In the genomic region with DNA sequence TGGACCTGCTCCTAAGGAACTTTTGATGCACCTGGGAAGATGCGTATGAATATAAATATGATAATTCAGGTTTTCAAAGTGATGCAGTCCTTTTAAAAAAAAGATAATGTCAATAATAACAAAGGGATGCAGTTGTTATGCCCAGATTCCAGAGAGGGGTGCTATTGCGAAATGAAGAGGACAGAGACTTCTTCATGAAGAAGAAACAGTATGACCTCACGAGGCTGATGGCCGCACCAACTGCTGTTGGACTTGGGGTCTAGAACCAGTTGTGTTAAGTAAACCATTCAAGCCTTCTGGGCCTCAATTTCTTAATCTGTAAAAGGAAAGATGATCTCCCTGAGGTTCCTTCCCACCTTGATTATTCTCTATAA, we compare ENCODE assay signal across 37 cellular contexts. TPM values are rescaled to one million over a fixed set of nuclear protein-coding genes. Genes with fewer than 3 reads are reported as not detected.
"Had no signal": no experiment of that assay in that cellular context is flagged by ENCODE, and none has a peak within 500 bp of the region (broad histone marks: within the 10 kb centered on the region; RNA-seq: fewer than 3 reads in every experiment).

No MANE protein-coding gene starts in this region.

- H3K27ac ChIP-seq: SJCRH30, SK-N-MC had no signal

- H3K4me1 ChIP-seq: SJCRH30 had no signal

- H3K4me3 ChIP-seq: SJCRH30, SK-N-MC had no signal

- H3K36me3 Mint-ChIP-seq: activated CD4-positive, alpha-beta memory T cell treated with anti-CD3 and anti-CD28 coated beads for 36 hours; activated naive CD4-positive, alpha-beta T cell treated with anti-CD3 and anti-CD28 coated beads, Interleukin-2, amount 10 ng/mL, durations not matched to agents 7 days and 5 days; activated naive CD8-positive, alpha-beta T cell; brain had no signal

- H3K9me3 Mint-ChIP-seq: activated B cell treated with CpG ODN at 0.5 μM for 24 hours; activated CD4-positive, alpha-beta memory T cell treated with anti-CD3 and anti-CD28 coated beads for 36 hours; activated naive CD4-positive, alpha-beta T cell treated with anti-CD3 and anti-CD28 coated beads, Interleukin-2, amount 10 ng/mL, durations not matched to agents 7 days and 5 days; activated naive CD8-positive, alpha-beta T cell treated with anti-CD3 and anti-CD28 coated beads, Interleukin-2, amount 50 U/mL, for 24 hours; activated T-cell treated with anti-CD3 and anti-CD28 coated beads, Interleukin-2, amount 50 U/mL, for 4 hours; activated T-helper 1 cell treated with anti-CD3 and anti-CD28 coated beads, Interleukin-12 subunit alpha, Interleukin-12 subunit beta, Interleukin-2, Interleukin-4 antibody, amounts not matched to agents 30 ng/mL and 10 ng/mL and 1 ng/mL, durations not matched to agents 14 hours and 24 hours and 36 hours had no signal

- ATAC-seq: activated naive CD8-positive, alpha-beta T cell treated with anti-CD3 and anti-CD28 coated beads, Interleukin-2, amount 50 U/mL, for 24 hours; activated T-cell treated with anti-CD3 and anti-CD28 coated beads, Interleukin-2, amount 50 U/mL, for 4 hours; Panc1 had no signal

- H3K27me3 Mint-ChIP-seq: activated B cell treated with CpG ODN at 0.5 μM for 24 hours; activated naive CD8-positive, alpha-beta T cell; activated naive CD8-positive, alpha-beta T cell treated with anti-CD3 and anti-CD28 coated beads, Interleukin-2, amount 50 U/mL, for 24 hours had no signal

- DNase-seq: activated B cell treated with CpG ODN at 0.5 μM for 24 hours; activated CD4-positive, alpha-beta memory T cell treated with anti-CD3 and anti-CD28 coated beads for 36 hours; activated CD4-positive, alpha-beta T cell treated with anti-CD3 and anti-CD28 coated beads for 4 hours; activated CD4-positive, alpha-beta T cell treated with anti-CD3 and anti-CD28 coated beads, Interleukin-2, amount 50 U/mL, for 1 hour; activated CD4-positive, CD25-positive, alpha-beta regulatory T cell treated with anti-CD3 and anti-CD28 coated beads, Interleukin-2, amount 50 U/mL, for 72 hours; activated CD8-positive, alpha-beta memory T cell treated with anti-CD3 and anti-CD28 coated beads, Interleukin-2, amount 50 U/mL, for 4 hours; activated gamma-delta T cell treated with Interleukin-2 at 50 U/mL for 16 hours; activated naive CD4-positive, alpha-beta T cell treated with anti-CD3 and anti-CD28 coated beads, Interleukin-2, amount 10 ng/mL, durations not matched to agents 7 days and 5 days; activated naive CD8-positive, alpha-beta T cell treated with anti-CD3 and anti-CD28 coated beads, Interleukin-2, amount 50 U/mL, for 24 hours; activated T-cell treated with anti-CD3 and anti-CD28 coated beads for 4 hours; activated T-cell treated with anti-CD3 and anti-CD28 coated beads, Interleukin-2, amount 50 U/mL, for 4 hours; anterior cingulate cortex; caudate nucleus; cerebellar nuclear complex; NCI-H1092 treated with DMSO at 0.1 percent for 48 hours; NCI-H1417; NCI-H146; NCI-H187; NCI-H2029 treated with DMSO at 0.1 percent for 48 hours; NCI-H2107; NCI-H2171 treated with DMSO at 0.1 percent for 48 hours; NCI-H2227 treated with DMSO at 0.1 percent for 48 hours; NCI-H446; NCI-H510A treated with DMSO at 0.1 percent for 48 hours; NCI-H526 treated with DMSO at 0.1 percent for 48 hours; SHP77; SJCRH30 had no signal

- H3K4me1 Mint-ChIP-seq: activated naive CD4-positive, alpha-beta T cell treated with anti-CD3 and anti-CD28 coated beads, Interleukin-2, amount 10 ng/mL, durations not matched to agents 7 days and 5 days; activated naive CD8-positive, alpha-beta T cell treated with anti-CD3 and anti-CD28 coated beads, Interleukin-2, amount 50 U/mL, for 24 hours had no signal

- H3K27me3 ChIP-seq: SJCRH30 had no signal

- H3K9me3 ChIP-seq: SJCRH30 had no signal

- H3K36me3 ChIP-seq: SJCRH30 had no signal

- H3K4me3 Mint-ChIP-seq: activated B cell treated with CpG ODN at 0.5 μM for 24 hours; activated CD4-positive, alpha-beta memory T cell treated with anti-CD3 and anti-CD28 coated beads for 36 hours; activated naive CD4-positive, alpha-beta T cell treated with anti-CD3 and anti-CD28 coated beads, Interleukin-2, amount 10 ng/mL, durations not matched to agents 7 days and 5 days; activated naive CD8-positive, alpha-beta T cell; activated naive CD8-positive, alpha-beta T cell treated with anti-CD3 and anti-CD28 coated beads, Interleukin-2, amount 50 U/mL, for 24 hours; activated T-cell treated with anti-CD3 and anti-CD28 coated beads, Interleukin-2, amount 50 U/mL, for 4 hours; activated T-helper 1 cell treated with anti-CD3 and anti-CD28 coated beads, Interleukin-12 subunit alpha, Interleukin-12 subunit beta, Interleukin-2, Interleukin-4 antibody, amounts not matched to agents 30 ng/mL and 10 ng/mL and 1 ng/mL, durations not matched to agents 14 hours and 24 hours and 36 hours; brain had no signal

- H3K27ac Mint-ChIP-seq: activated B cell treated with CpG ODN at 0.5 μM for 24 hours; activated CD4-positive, alpha-beta memory T cell treated with anti-CD3 and anti-CD28 coated beads for 36 hours; activated naive CD4-positive, alpha-beta T cell treated with anti-CD3 and anti-CD28 coated beads, Interleukin-2, amount 10 ng/mL, durations not matched to agents 7 days and 5 days; activated naive CD8-positive, alpha-beta T cell; activated naive CD8-positive, alpha-beta T cell treated with anti-CD3 and anti-CD28 coated beads, Interleukin-2, amount 50 U/mL, for 24 hours; activated T-helper 1 cell treated with anti-CD3 and anti-CD28 coated beads, Interleukin-12 subunit alpha, Interleukin-12 subunit beta, Interleukin-2, Interleukin-4 antibody, amounts not matched to agents 30 ng/mL and 10 ng/mL and 1 ng/mL, durations not matched to agents 14 hours and 24 hours and 36 hours; brain had no signal

RNA-seq across cellular contexts. Expression of a gene that starts 55.1 kb away (rescaled TPM):
- total RNA-seq: activated B cell treated with CpG ODN at 0.5 μM for 24 hours; activated CD4-positive, alpha-beta memory T cell treated with anti-CD3 and anti-CD28 coated beads for 36 hours; activated T-cell treated with anti-CD3 and anti-CD28 coated beads, Interleukin-2, amount 50 U/mL, for 4 hours; activated T-helper 1 cell treated with anti-CD3 and anti-CD28 coated beads, Interleukin-12 subunit alpha, Interleukin-12 subunit beta, Interleukin-2, Interleukin-4 antibody, amounts not matched to agents 30 ng/mL and 10 ng/mL and 1 ng/mL, durations not matched to agents 14 hours and 24 hours and 36 hours; bronchial epithelial cell; M059J; RPMI7951; SJCRH30; T-helper 1 cell treated with Interleukin-12 subunit alpha and Interleukin-12 subunit beta and Interleukin-4 antibody, amounts not matched to agents 30 ng/mL and 1 ng/mL, for 36 hours; T-helper 2 cell treated with Interferon-gamma antibody and Interleukin-4, amounts not matched to agents 100 ng/mL and 5 ng/mL, for 36 hours had no signal
